8 cellular contexts compared by ENCODE assay signal in the genomic region with DNA sequence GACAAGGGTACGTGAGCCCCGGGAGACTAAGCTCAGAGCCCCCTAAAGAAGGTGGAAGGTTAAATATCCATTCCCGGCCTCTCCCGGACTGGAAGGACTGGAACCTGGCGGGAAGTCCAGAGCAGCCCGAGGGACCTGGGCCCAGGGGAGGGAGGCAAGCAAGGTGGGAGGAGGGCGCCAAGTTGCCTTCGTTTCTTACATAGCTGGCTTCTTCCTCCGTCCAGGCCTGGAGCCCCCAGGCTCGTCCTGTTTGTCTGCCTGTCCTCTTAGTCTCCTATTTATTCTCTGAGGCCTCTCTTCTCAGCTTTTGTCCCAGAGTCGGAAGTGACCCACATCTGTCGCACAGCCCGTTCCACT. TPM values are rescaled to one million over a fixed set of nuclear protein-coding genes. Genes with fewer than 3 reads are reported as not detected.
DNase-seq lines count a peak whose midpoint lies in the region; ATAC-seq, FAIRE-seq and TF ChIP-seq lines count a peak whose summit lies in the region.

No MANE protein-coding gene starts in this region.

- H3K9me1 ChIP-seq in keratinocyte (ENCODE audit: control insufficient read depth, extremely low read depth, insufficient read depth, low read length), result no peaks in the 10 kb centered on the region

- H3K27ac ChIP-seq in keratinocyte (ENCODE audit: control insufficient read depth, insufficient read depth, low read length) (peak overlapping the region; percentile 66), substantia nigra (ENCODE audit: low read depth, low read length, poor library complexity, severe bottlenecking) (peak overlapping the region; percentile 86)

- peaks cover 34% of the 10 kb centered on the region for H3K4me1 Mint-ChIP-seq in activated naive CD8-positive, alpha-beta T cell treated with anti-CD3 and anti-CD28 coated beads for 36 hours

- peaks cover 2% of the 10 kb centered on the region for H3K79me2 ChIP-seq in keratinocyte (ENCODE audit: control insufficient read depth, insufficient read depth, low read length)

- DNase-seq in AG08395 (ENCODE audit: low spot score) (peak; percentile 15), keratinocyte (ENCODE audit: low read depth, low spot score) (no peak), substantia nigra (lab: John Stamatoyannopoulos, UW) (no peak), NCI-H1417 treated with DMSO at 0.1 percent for 48 hours (lab: John Stamatoyannopoulos, UW) (no peak), G401 (ENCODE audit: low spot score) (no peak)
- peak; percentile 14 for DNase-seq in activated naive CD8-positive, alpha-beta T cell treated with anti-CD3 and anti-CD28 coated beads for 36 hours

- FAIRE-seq in keratinocyte (lab: Jason Lieb, UNC), result no peak

- no peaks in the 10 kb centered on the region for H3K9me3 ChIP-seq in keratinocyte (ENCODE audit: control insufficient read depth, low read depth, low read length)

- peak overlapping the region; percentile 96 for H3K4me3 Mint-ChIP-seq in activated naive CD8-positive, alpha-beta T cell treated with anti-CD3 and anti-CD28 coated beads for 36 hours

- H3K4me2 ChIP-seq in keratinocyte (ENCODE audit: control insufficient read depth, extremely low read depth, insufficient read depth, low read depth, low read length), result peak overlapping the region; percentile 85

- peaks cover 17% of the 10 kb centered on the region for H3K4me1 ChIP-seq in keratinocyte (ENCODE audit: control insufficient read depth, extremely low read depth, insufficient read depth, low read length)

- no peaks in the 10 kb centered on the region for H3K9me3 Mint-ChIP-seq in activated naive CD8-positive, alpha-beta T cell treated with anti-CD3 and anti-CD28 coated beads for 36 hours

- peak overlapping the region; percentile 62 to 70 (median 67) for H3K4me3 ChIP-seq in keratinocyte (ENCODE audit: control insufficient read depth in 2 of 3, extremely low read depth in 1 of 3, insufficient read depth in 2 of 3, low read depth in 1 of 3, low read length in 3 of 3)

- H3K9ac ChIP-seq in keratinocyte (ENCODE audit: control insufficient read depth, extremely low read depth, insufficient read depth, low read length), result peak overlapping the region; percentile 87

- H3K27me3 Mint-ChIP-seq in activated naive CD8-positive, alpha-beta T cell treated with anti-CD3 and anti-CD28 coated beads for 36 hours, result no peaks in the 10 kb centered on the region

- peaks cover 0 to 12% of the 10 kb centered on the region in 2 experiments for H3K36me3 ChIP-seq in keratinocyte (ENCODE audit: control insufficient read depth in 2 of 2, extremely low read depth in 1 of 2, insufficient read depth in 2 of 2, low read length in 2 of 2)

- in situ Hi-C loops in G401 (cut with HindIII; ENCODE audit: low sequenced_read_pairs), result no loop called here

- H4K20me1 ChIP-seq in keratinocyte (ENCODE audit: control insufficient read depth, extremely low read depth, insufficient read depth, low read length), result no peaks in the 10 kb centered on the region

- H3K27ac Mint-ChIP-seq in activated naive CD8-positive, alpha-beta T cell treated with anti-CD3 and anti-CD28 coated beads for 36 hours, result peak overlapping the region; percentile 98

- TF ChIP-seq CTCF in keratinocyte (optimal IDR thresholded peaks at IDR 0.05 in 1 of 3, IDR thresholded peaks at IDR 0.05 in 1 of 3, conservative IDR thresholded peaks at IDR 0.05 in 1 of 3; ENCODE audit: extremely low read depth in 1 of 3, insufficient read depth in 2 of 3, low read length in 3 of 3), result no peak

- peaks cover 34% of the 10 kb centered on the region for H3K36me3 Mint-ChIP-seq in activated naive CD8-positive, alpha-beta T cell treated with anti-CD3 and anti-CD28 coated beads for 36 hours

- peak; percentile 3 for ATAC-seq in HG02840 (IDR thresholded peaks at IDR 0.05; ENCODE audit: low FRiP score, unreplicated experiment)
- no peak for ATAC-seq in HG02981 (IDR thresholded peaks at IDR 0.05; ENCODE audit: unreplicated experiment)

- H3K27me3 ChIP-seq in keratinocyte (ENCODE audit: control insufficient read depth, extremely low read depth, insufficient read depth, low read length), result no peaks in the 10 kb centered on the region

- H2AFZ ChIP-seq in keratinocyte (ENCODE audit: control insufficient read depth, low read length), result peak overlapping the region; percentile 84

- dilution Hi-C loops in keratinocyte (cut with MboI; ENCODE audit: extremely low pct_ligation_motif_present, low sequenced_read_pairs), result no loop called here

RNA-seq across cellular contexts. Expression of gene PCK2, which starts 0.7 kb away (rescaled TPM):
- 100 to 1,000 TPM; 110 TPM for total RNA-seq in activated naive CD8-positive, alpha-beta T cell treated with anti-CD3 and anti-CD28 coated beads for 36 hours
- polyA plus RNA-seq in keratinocyte, result 16.6 to 22.9 TPM (median 19.1 TPM) in 3 replicates
- polyA plus RNA-seq in keratinocyte (2011; ENCODE audit: low read depth), result 98.8 TPM
- polyA plus RNA-seq in keratinocyte (2011; cell fraction: cytosol; rRNA removed), result 9.0 and 15.3 TPM in 2 replicates
- polyA plus RNA-seq in keratinocyte (2011; cell fraction: nucleus; rRNA removed), result 21.3 and 25.2 TPM in 2 replicates
- 19.1 and 100 TPM in 2 replicates for polyA plus RNA-seq in keratinocyte (2012; ENCODE audit: low replicate concordance)
- 22.9 to 34.5 TPM (median 28.1 TPM) in 3 replicates for polyA minus RNA-seq in keratinocyte
- 29.0 TPM for polyA minus RNA-seq in keratinocyte (2011; cell fraction: cytosol; rRNA and poly(A)+ RNA removed)
- 15.1 and 19.9 TPM in 2 replicates for polyA minus RNA-seq in keratinocyte (2011; cell fraction: nucleus; rRNA and poly(A)+ RNA removed)
- 64.7 and 86.2 TPM in 2 replicates for total RNA-seq in G401 (2014; rRNA removed; shearing (Covaris generic))

RNA-seq across cellular contexts. Expression of gene DCAF11, which starts 19.8 kb away (rescaled TPM):
- 10 to 100 TPM; 56.0 to 56.7 TPM for total RNA-seq in activated naive CD8-positive, alpha-beta T cell treated with anti-CD3 and anti-CD28 coated beads for 36 hours
- polyA plus RNA-seq in keratinocyte, result 23.5 to 34.4 TPM (median 25.9 TPM) in 3 replicates
- 44.5 TPM for polyA plus RNA-seq in keratinocyte (2011; ENCODE audit: low read depth)
- polyA plus RNA-seq in keratinocyte (2011; cell fraction: cytosol; rRNA removed), result 18.4 and 23.1 TPM in 2 replicates
- 22.3 and 23.0 TPM in 2 replicates for polyA plus RNA-seq in keratinocyte (2011; cell fraction: nucleus; rRNA removed)
- polyA plus RNA-seq in keratinocyte (2012; ENCODE audit: low replicate concordance), result 25.8 and 28.5 TPM in 2 replicates
- 27.6 to 39.5 TPM (median 36.7 TPM) in 3 replicates for polyA minus RNA-seq in keratinocyte
- polyA minus RNA-seq in keratinocyte (2011; cell fraction: cytosol; rRNA and poly(A)+ RNA removed), result 33.0 TPM
- polyA minus RNA-seq in keratinocyte (2011; cell fraction: nucleus; rRNA and poly(A)+ RNA removed), result 15.6 and 25.8 TPM in 2 replicates
- 93.8 and 125 TPM in 2 replicates for total RNA-seq in G401 (2014; rRNA removed; shearing (Covaris generic))

RNA-seq across cellular contexts. Expression of gene NRL, which starts 19.9 kb away (rescaled TPM):
- 1 to 10 TPM; 1.8 to 2.6 TPM for total RNA-seq in activated naive CD8-positive, alpha-beta T cell treated with anti-CD3 and anti-CD28 coated beads for 36 hours
- 0.29 to 0.72 TPM (median 0.39 TPM) in 3 replicates for polyA plus RNA-seq in keratinocyte
- not detected for polyA plus RNA-seq in keratinocyte (2011; ENCODE audit: low read depth)
- 0.42 and 0.43 TPM in 2 replicates for polyA plus RNA-seq in keratinocyte (2011; cell fraction: cytosol; rRNA removed)
- 0.37 and 0.53 TPM in 2 replicates for polyA plus RNA-seq in keratinocyte (2011; cell fraction: nucleus; rRNA removed)
- polyA plus RNA-seq in keratinocyte (2012; ENCODE audit: low replicate concordance), result 0.38 and 0.58 TPM in 2 replicates
- 0.20 TPM in 1 of 3 replicates, not detected in the others for polyA minus RNA-seq in keratinocyte
- not detected for polyA minus RNA-seq in keratinocyte (2011; cell fraction: cytosol; rRNA and poly(A)+ RNA removed)
- 0.23 and 1.2 TPM in 2 replicates for polyA minus RNA-seq in keratinocyte (2011; cell fraction: nucleus; rRNA and poly(A)+ RNA removed)
- total RNA-seq in G401 (2014; rRNA removed; shearing (Covaris generic)), result 1.3 and 2.8 TPM in 2 replicates

RNA-seq across cellular contexts. Expression of gene CPNE6, which starts 23.5 kb away (rescaled TPM):
- not detected for total RNA-seq in activated naive CD8-positive, alpha-beta T cell treated with anti-CD3 and anti-CD28 coated beads for 36 hours
- not detected in 3 replicates for polyA plus RNA-seq in keratinocyte
- not detected for polyA plus RNA-seq in keratinocyte (2011; ENCODE audit: low read depth)
- not detected in 2 replicates for polyA plus RNA-seq in keratinocyte (2011; cell fraction: cytosol; rRNA removed)
- not detected in 2 replicates for polyA plus RNA-seq in keratinocyte (2011; cell fraction: nucleus; rRNA removed)
- not detected in 2 replicates for polyA plus RNA-seq in keratinocyte (2012; ENCODE audit: low replicate concordance)
- not detected in 3 replicates for polyA minus RNA-seq in keratinocyte
- not detected for polyA minus RNA-seq in keratinocyte (2011; cell fraction: cytosol; rRNA and poly(A)+ RNA removed)
- polyA minus RNA-seq in keratinocyte (2011; cell fraction: nucleus; rRNA and poly(A)+ RNA removed), result not detected in 2 replicates
- not detected in 2 replicates for total RNA-seq in G401 (2014; rRNA removed; shearing (Covaris generic))

RNA-seq across cellular contexts. Expression of gene FITM1, which starts 35.6 kb away (rescaled TPM):
- total RNA-seq in activated naive CD8-positive, alpha-beta T cell treated with anti-CD3 and anti-CD28 coated beads for 36 hours, result under 1 TPM in 1 of 2 experiments, not detected in 1; 0.29 TPM
- polyA plus RNA-seq in keratinocyte, result 0.13 TPM in 1 of 3 replicates, not detected in the others
- not detected for polyA plus RNA-seq in keratinocyte (2011; ENCODE audit: low read depth)
- not detected in 2 replicates for polyA plus RNA-seq in keratinocyte (2011; cell fraction: cytosol; rRNA removed)
- polyA plus RNA-seq in keratinocyte (2011; cell fraction: nucleus; rRNA removed), result 0.38 and 0.51 TPM in 2 replicates
- polyA plus RNA-seq in keratinocyte (2012; ENCODE audit: low replicate concordance), result 0.61 TPM in 1 of 2 replicates, not detected in the other
- 0.49 TPM in 1 of 3 replicates, not detected in the others for polyA minus RNA-seq in keratinocyte
- polyA minus RNA-seq in keratinocyte (2011; cell fraction: cytosol; rRNA and poly(A)+ RNA removed), result not detected
- not detected in 2 replicates for polyA minus RNA-seq in keratinocyte (2011; cell fraction: nucleus; rRNA and poly(A)+ RNA removed)
- total RNA-seq in G401 (2014; rRNA removed; shearing (Covaris generic)), result 0.88 TPM in 1 of 2 replicates, not detected in the other

Comparison
In these comparisons a context has a peak if more than half of its experiments do, and no peak if none do; other contexts are left out.
1. DNase-seq: peak in AG08395 (single experiment) and activated naive CD8-positive, alpha-beta T cell treated with anti-CD3 and anti-CD28 coated beads for 36 hours (single experiment); none in keratinocyte (single experiment), substantia nigra (0 of 49), NCI-H1417 treated with DMSO at 0.1 percent for 48 hours (single experiment) and G401 (single experiment).